ENCODE assay signal across 10 cellular contexts in the genomic region with DNA sequence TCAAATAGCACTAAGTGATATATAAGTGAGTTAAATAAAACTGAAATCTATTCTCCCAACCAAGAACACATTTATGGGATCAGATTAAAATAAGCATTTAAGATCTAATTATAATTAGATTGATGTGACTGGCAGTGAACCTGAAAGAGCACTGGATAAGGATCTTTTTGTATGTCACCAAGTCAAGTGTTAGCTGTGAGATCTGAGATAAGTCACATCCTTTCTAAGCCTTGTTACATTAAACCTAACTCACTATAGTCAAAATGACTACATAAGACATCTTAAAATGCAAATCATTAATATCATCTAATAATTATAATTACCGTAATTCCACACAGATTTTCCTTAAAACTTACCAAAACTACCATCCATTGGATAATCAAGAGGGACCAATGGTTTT. TPM values are rescaled to one million over a fixed set of nuclear protein-coding genes. Genes with fewer than 3 reads are reported as not detected.
DNase-seq lines count a peak whose midpoint lies in the region; ATAC-seq, FAIRE-seq and TF ChIP-seq lines count a peak whose summit lies in the region.
"Had no signal": no experiment of that assay in that cellular context is flagged by ENCODE, and none has a peak within 500 bp of the region (broad histone marks: within the 10 kb centered on the region; RNA-seq: fewer than 3 reads in every experiment).

No MANE protein-coding gene starts in this region.

- H3K27ac ChIP-seq in BLaER1 treated with 17β-estradiol and CSF1 and Interleukin-3, amounts not matched to agents 10 nM and 100 nM, result peak overlapping the region in 5 of 11 experiments; percentile 71 to 94 (median 91); a peak in 4 of 22 replicates
- no peak overlapping the region; the same call in 1 of the 2 replicates for H3K27ac ChIP-seq in HL-60 (replicated peaks)
- H3K27ac ChIP-seq in keratinocyte (ENCODE audit: control insufficient read depth, insufficient read depth, low read length), result no peak overlapping the region
- H3K27ac ChIP-seq: thyroid gland had no signal

- H3K36me3 Mint-ChIP-seq in activated naive CD4-positive, alpha-beta T cell treated with anti-CD3 and anti-CD28 coated beads, Interleukin-2, amount 50 U/mL, for 72 hours, result peaks cover 23 to 26% of the 10 kb centered on the region in 2 donors
- peaks cover 5% of the 10 kb centered on the region for H3K36me3 Mint-ChIP-seq in stimulated activated memory B cell treated with anti-CD40 and anti-IgM and Interleukin-4, amounts not matched to agents 10 μg/mL and 1 μg/mL and 100 μg/mL, for 72 hours

- no peaks in the 10 kb centered on the region for H3K27me3 ChIP-seq in BLaER1 treated with 17β-estradiol and CSF1 and Interleukin-3, amounts not matched to agents 10 nM and 100 nM
- H3K27me3 ChIP-seq in HL-60 (ENCODE audit: insufficient read depth, poor library complexity, severe bottlenecking) (no peaks in the 10 kb centered on the region), keratinocyte (ENCODE audit: control insufficient read depth, extremely low read depth, insufficient read depth, low read length) (no peaks in the 10 kb centered on the region)
- H3K27me3 ChIP-seq: thyroid gland had no signal

- no peaks in the 10 kb centered on the region for H3K27me3 Mint-ChIP-seq in stimulated activated memory B cell treated with anti-CD40 and anti-IgM and Interleukin-4, amounts not matched to agents 10 μg/mL and 1 μg/mL and 100 μg/mL, for 72 hours

- no peak for ATAC-seq in activated naive CD4-positive, alpha-beta T cell treated with anti-CD3 and anti-CD28 coated beads, Interleukin-2, amount 50 U/mL, for 72 hours
- no peak for ATAC-seq in HG02763 (IDR thresholded peaks at IDR 0.05; ENCODE audit: unreplicated experiment)
- no peak for ATAC-seq in stimulated activated memory B cell treated with anti-CD40 and anti-IgM and Interleukin-4, amounts not matched to agents 10 μg/mL and 1 μg/mL and 100 μg/mL, for 72 hours

- H3K9me1 ChIP-seq in keratinocyte (ENCODE audit: control insufficient read depth, extremely low read depth, insufficient read depth, low read length), result no peaks in the 10 kb centered on the region

- H3K4me2 ChIP-seq in BLaER1 treated with 17β-estradiol and CSF1 and Interleukin-3, amounts not matched to agents 10 nM and 100 nM, result peak overlapping the region; percentile 78 to 96 (median 91)
- H3K4me2 ChIP-seq in keratinocyte (ENCODE audit: control insufficient read depth, extremely low read depth, insufficient read depth, low read depth, low read length), result peak overlapping the region; percentile 57

- H2AFZ ChIP-seq in keratinocyte (ENCODE audit: control insufficient read depth, low read length), result no peak overlapping the region

- peaks cover 13% of the 10 kb centered on the region for H3K4me1 Mint-ChIP-seq in stimulated activated memory B cell treated with anti-CD40 and anti-IgM and Interleukin-4, amounts not matched to agents 10 μg/mL and 1 μg/mL and 100 μg/mL, for 72 hours

- no peak overlapping the region for H3K4me3 Mint-ChIP-seq in stimulated activated memory B cell treated with anti-CD40 and anti-IgM and Interleukin-4, amounts not matched to agents 10 μg/mL and 1 μg/mL and 100 μg/mL, for 72 hours

- H3K79me2 ChIP-seq in keratinocyte (ENCODE audit: control insufficient read depth, insufficient read depth, low read length), result peaks cover 30% of the 10 kb centered on the region

- H3K4me3 ChIP-seq in BLaER1 treated with 17β-estradiol and CSF1 and Interleukin-3, amounts not matched to agents 10 nM and 100 nM, result peak overlapping the region; percentile 86 to 99 (median 96); a peak in 19 of 20 replicates
- H3K4me3 ChIP-seq in HL-60 (replicated peaks; ENCODE audit: insufficient read depth, low read length) (peak overlapping the region; percentile 99), keratinocyte (ENCODE audit: control insufficient read depth in 2 of 3, extremely low read depth in 1 of 3, insufficient read depth in 2 of 3, low read depth in 1 of 3, low read length in 3 of 3) (peak overlapping the region in 2 of 3 experiments; percentile 91 to 94)
- H3K4me3 ChIP-seq: thyroid gland had no signal

- no peaks in the 10 kb centered on the region for H3K9me3 ChIP-seq in BLaER1 treated with 17β-estradiol and CSF1 and Interleukin-3, amounts not matched to agents 10 nM and 100 nM (replicated peaks in 1 of 11)
- no peaks in the 10 kb centered on the region for H3K9me3 ChIP-seq in keratinocyte (ENCODE audit: control insufficient read depth, low read depth, low read length)
- H3K9me3 ChIP-seq: thyroid gland had no signal

- H3K4me1 ChIP-seq in BLaER1 treated with 17β-estradiol and CSF1 and Interleukin-3, amounts not matched to agents 10 nM and 100 nM, result peaks cover 13 to 31% (median 21%) of the 10 kb centered on the region in 10 experiments
- peaks cover 8% of the 10 kb centered on the region for H3K4me1 ChIP-seq in keratinocyte (ENCODE audit: control insufficient read depth, extremely low read depth, insufficient read depth, low read length)

- no peaks in the 10 kb centered on the region for H3K9me3 Mint-ChIP-seq in activated naive CD4-positive, alpha-beta T cell treated with anti-CD3 and anti-CD28 coated beads, Interleukin-2, amount 50 U/mL, for 72 hours
- no peaks in the 10 kb centered on the region for H3K9me3 Mint-ChIP-seq in stimulated activated memory B cell treated with anti-CD40 and anti-IgM and Interleukin-4, amounts not matched to agents 10 μg/mL and 1 μg/mL and 100 μg/mL, for 72 hours

- H4K20me1 ChIP-seq in BLaER1 treated with 17β-estradiol and CSF1 and Interleukin-3, amounts not matched to agents 10 nM and 100 nM, result peaks cover 0 to 44% (median 18%) of the 10 kb centered on the region in 11 experiments; a peak in 9 of 22 replicates
- H4K20me1 ChIP-seq in keratinocyte (ENCODE audit: control insufficient read depth, extremely low read depth, insufficient read depth, low read length), result no peaks in the 10 kb centered on the region

- H3K27ac Mint-ChIP-seq in activated naive CD4-positive, alpha-beta T cell treated with anti-CD3 and anti-CD28 coated beads, Interleukin-2, amount 50 U/mL, for 72 hours, result peak overlapping the region; percentile 95 to 97
- no peak overlapping the region for H3K27ac Mint-ChIP-seq in stimulated activated memory B cell treated with anti-CD40 and anti-IgM and Interleukin-4, amounts not matched to agents 10 μg/mL and 1 μg/mL and 100 μg/mL, for 72 hours

- no peak for FAIRE-seq in keratinocyte (lab: Jason Lieb, UNC)

- no peak for DNase-seq in HL-60 (ENCODE audit: low read depth in 1 of 2, low spot score in 1 of 2)
- no peak for DNase-seq in activated naive CD4-positive, alpha-beta T cell treated with anti-CD3 and anti-CD28 coated beads, Interleukin-2, amount 50 U/mL, for 72 hours (ENCODE audit: low spot score in 2 of 2)
- no peak for DNase-seq in keratinocyte (ENCODE audit: low read depth, low spot score)
- no peak for DNase-seq in AG08396 (ENCODE audit: low spot score)
- no peak for DNase-seq in Kasumi-1 (lab: John Stamatoyannopoulos, UW)
- DNase-seq: caudate nucleus, thyroid gland had no signal

- dilution Hi-C loops in keratinocyte (cut with MboI; ENCODE audit: extremely low pct_ligation_motif_present, low sequenced_read_pairs), result no loop called here

- H3K36me3 ChIP-seq in BLaER1 treated with 17β-estradiol and CSF1 and Interleukin-3, amounts not matched to agents 10 nM and 100 nM, result peaks cover 12 to 61% (median 54%) of the 10 kb centered on the region in 11 experiments
- H3K36me3 ChIP-seq in keratinocyte (ENCODE audit: control insufficient read depth in 2 of 2, extremely low read depth in 1 of 2, insufficient read depth in 2 of 2, low read length in 2 of 2), result peaks cover 6 to 9% of the 10 kb centered on the region in 2 experiments

- TF ChIP-seq CTCF in HL-60 (IDR thresholded peaks at IDR 0.05; ENCODE audit: insufficient read depth, low read length), result no peak
- TF ChIP-seq CTCF in keratinocyte (optimal IDR thresholded peaks at IDR 0.05 in 1 of 3, IDR thresholded peaks at IDR 0.05 in 1 of 3, conservative IDR thresholded peaks at IDR 0.05 in 1 of 3; ENCODE audit: extremely low read depth in 1 of 3, insufficient read depth in 2 of 3, low read length in 3 of 3), result no peak

- H3K9ac ChIP-seq in BLaER1 treated with 17β-estradiol and CSF1 and Interleukin-3, amounts not matched to agents 10 nM and 100 nM, result peak overlapping the region; percentile 62 to 96 (median 91); a peak in 19 of 22 replicates
- no peak overlapping the region for H3K9ac ChIP-seq in keratinocyte (ENCODE audit: control insufficient read depth, extremely low read depth, insufficient read depth, low read length)

RNA-seq across cellular contexts. Expression of gene CCNA2, which starts 1.6 kb away (rescaled TPM):
- total RNA-seq in activated naive CD4-positive, alpha-beta T cell treated with anti-CD3 and anti-CD28 coated beads, Interleukin-2, amount 50 U/mL, for 72 hours, result 100 to 1,000 TPM; 105 to 125 TPM
- polyA plus RNA-seq in keratinocyte, result 4.7 to 27.4 TPM (median 17.7 TPM) in 3 replicates
- polyA plus RNA-seq in keratinocyte (2011; ENCODE audit: low read depth), result 0.55 TPM
- 4.2 and 9.5 TPM in 2 replicates for polyA plus RNA-seq in keratinocyte (2011; cell fraction: cytosol; rRNA removed)
- polyA plus RNA-seq in keratinocyte (2011; cell fraction: nucleus; rRNA removed), result 7.2 and 9.0 TPM in 2 replicates
- polyA plus RNA-seq in keratinocyte (2012; ENCODE audit: low replicate concordance), result 1.1 and 16.6 TPM in 2 replicates
- polyA minus RNA-seq in keratinocyte, result 2.3 to 17.4 TPM (median 4.1 TPM) in 3 replicates
- polyA minus RNA-seq in keratinocyte (2011; cell fraction: cytosol; rRNA and poly(A)+ RNA removed), result 5.8 TPM
- polyA minus RNA-seq in keratinocyte (2011; cell fraction: nucleus; rRNA and poly(A)+ RNA removed), result 2.2 and 3.1 TPM in 2 replicates

RNA-seq across cellular contexts. Expression of gene EXOSC9, which starts 20.9 kb away (rescaled TPM):
- total RNA-seq in activated naive CD4-positive, alpha-beta T cell treated with anti-CD3 and anti-CD28 coated beads, Interleukin-2, amount 50 U/mL, for 72 hours, result 10 to 100 TPM; 66.3 to 75.4 TPM
- polyA plus RNA-seq in keratinocyte, result 18.0 to 35.4 TPM (median 23.6 TPM) in 3 replicates
- polyA plus RNA-seq in keratinocyte (2011; ENCODE audit: low read depth), result 47.6 TPM
- 11.3 and 18.6 TPM in 2 replicates for polyA plus RNA-seq in keratinocyte (2011; cell fraction: cytosol; rRNA removed)
- polyA plus RNA-seq in keratinocyte (2011; cell fraction: nucleus; rRNA removed), result 20.3 and 31.2 TPM in 2 replicates
- 13.1 and 21.2 TPM in 2 replicates for polyA plus RNA-seq in keratinocyte (2012; ENCODE audit: low replicate concordance)
- polyA minus RNA-seq in keratinocyte, result 7.2 to 30.0 TPM (median 15.8 TPM) in 3 replicates
- polyA minus RNA-seq in keratinocyte (2011; cell fraction: cytosol; rRNA and poly(A)+ RNA removed), result 16.5 TPM
- polyA minus RNA-seq in keratinocyte (2011; cell fraction: nucleus; rRNA and poly(A)+ RNA removed), result 12.6 and 17.8 TPM in 2 replicates

RNA-seq across cellular contexts. Expression of gene BBS7, which starts 48.2 kb away (rescaled TPM):
- 10 to 100 TPM; 13.9 to 17.6 TPM for total RNA-seq in activated naive CD4-positive, alpha-beta T cell treated with anti-CD3 and anti-CD28 coated beads, Interleukin-2, amount 50 U/mL, for 72 hours
- 18.5 to 34.8 TPM (median 19.0 TPM) in 3 replicates for polyA plus RNA-seq in keratinocyte
- polyA plus RNA-seq in keratinocyte (2011; ENCODE audit: low read depth), result 12.1 TPM
- 12.8 and 26.8 TPM in 2 replicates for polyA plus RNA-seq in keratinocyte (2011; cell fraction: cytosol; rRNA removed)
- 24.5 and 29.5 TPM in 2 replicates for polyA plus RNA-seq in keratinocyte (2011; cell fraction: nucleus; rRNA removed)
- 10.3 and 18.8 TPM in 2 replicates for polyA plus RNA-seq in keratinocyte (2012; ENCODE audit: low replicate concordance)
- 5.1 to 45.4 TPM (median 20.9 TPM) in 3 replicates for polyA minus RNA-seq in keratinocyte
- 23.0 TPM for polyA minus RNA-seq in keratinocyte (2011; cell fraction: cytosol; rRNA and poly(A)+ RNA removed)
- 10.2 and 23.7 TPM in 2 replicates for polyA minus RNA-seq in keratinocyte (2011; cell fraction: nucleus; rRNA and poly(A)+ RNA removed)

RNA-seq across cellular contexts. Expression of gene SMIM43, which starts 57.1 kb away (rescaled TPM):
- total RNA-seq in activated naive CD4-positive, alpha-beta T cell treated with anti-CD3 and anti-CD28 coated beads, Interleukin-2, amount 50 U/mL, for 72 hours, result not detected
- 0.03 TPM in 1 of 3 replicates, not detected in the others for polyA plus RNA-seq in keratinocyte
- not detected for polyA plus RNA-seq in keratinocyte (2011; ENCODE audit: low read depth)
- not detected in 2 replicates for polyA plus RNA-seq in keratinocyte (2011; cell fraction: cytosol; rRNA removed)
- not detected in 2 replicates for polyA plus RNA-seq in keratinocyte (2011; cell fraction: nucleus; rRNA removed)
- polyA plus RNA-seq in keratinocyte (2012; ENCODE audit: low replicate concordance), result not detected in 2 replicates
- polyA minus RNA-seq in keratinocyte, result not detected in 3 replicates
- not detected for polyA minus RNA-seq in keratinocyte (2011; cell fraction: cytosol; rRNA and poly(A)+ RNA removed)
- not detected in 2 replicates for polyA minus RNA-seq in keratinocyte (2011; cell fraction: nucleus; rRNA and poly(A)+ RNA removed)
- total RNA-seq: thyroid gland had no signal
